ENCODE assay signal across 26 cellular contexts in genomic region chr11:2169001-2169370, GRCh38. TPM values are rescaled to one million over a fixed set of nuclear protein-coding genes. Genes with fewer than 3 reads are reported as not detected.
A peak's percentile ranks its signal among the peaks of the same experiment; 100 is the strongest.
DNase-seq lines count a peak whose midpoint lies in the region; ATAC-seq and TF ChIP-seq lines count a peak whose summit lies in the region.
"Had no signal": no experiment of that assay in that cellular context is flagged by ENCODE, and none has a peak within 500 bp of the region (broad histone marks: within the 10 kb centered on the region; RNA-seq: fewer than 3 reads in every experiment).

No MANE protein-coding gene starts in this region.

- peak overlapping the region; percentile 99 for H2AK5ac ChIP-seq in neuronal stem cell (ENCODE audit: low read depth, low read length)

- no peak for ATAC-seq in HCT116
- ATAC-seq: GM23338, T-helper 17 cell had no signal

- no peaks in the 10 kb centered on the region for H3K36me3 Mint-ChIP-seq in activated naive CD4-positive, alpha-beta T cell treated with anti-CD3 and anti-CD28 coated beads for 36 hours (ENCODE audit: low read depth)
- H3K36me3 Mint-ChIP-seq: CD8-positive, alpha-beta memory T cell had no signal

- peak overlapping the region; percentile 95 for H2BK15ac ChIP-seq in neuronal stem cell (ENCODE audit: low read length)

- H2AFZ ChIP-seq in HCT116 (ENCODE audit: low read depth, low read length, poor library complexity, severe bottlenecking) (no peak overlapping the region), neuronal stem cell (ENCODE audit: low read length) (no peak overlapping the region)
- H2AFZ ChIP-seq: GM23338 had no signal

- H3K9me3 ChIP-seq in BLaER1: no peaks in the 10 kb centered on the region
- H3K9me3 ChIP-seq in HCT116 (ENCODE audit: control insufficient read depth in 1 of 2, insufficient read depth in 1 of 2, low read depth in 1 of 2, low read length in 2 of 2): no peaks in the 10 kb centered on the region
- no peaks in the 10 kb centered on the region for H3K9me3 ChIP-seq in neuronal stem cell (replicated peaks in 1 of 2; ENCODE audit: control insufficient read depth in 2 of 2, insufficient read depth in 1 of 2, low read depth in 1 of 2, low read length in 2 of 2)
- H3K9me3 ChIP-seq: HAP-1 had no signal

- H3K18ac ChIP-seq in neuronal stem cell (ENCODE audit: low read length): peak overlapping the region; percentile 83

- RAD21 ChIA-PET in HCT116 (lab: Charles Lee; ENCODE audit: low non-redundant PET in 1 of 2, low total read pairs in 2 of 2, uncharacterized antibody in 2 of 2, unreplicated experiment in 2 of 2): interaction anchor here in 1 of 2 experiments (0.7 kb wide), 1 partner anchor 124 kb away, joined by 3 read pairs; no protein-coding TSS in a partner anchor

- H3K4me3 Mint-ChIP-seq in activated naive CD4-positive, alpha-beta T cell treated with anti-CD3 and anti-CD28 coated beads for 36 hours: no peak overlapping the region
- H3K4me3 Mint-ChIP-seq: CD8-positive, alpha-beta memory T cell; GM23338; T-helper 17 cell had no signal

- H4K20me1 ChIP-seq in BLaER1 (peaks cover 46% of the 10 kb centered on the region; the same call in 1 of the 2 replicates), HCT116 (ENCODE audit: insufficient read depth) (no peaks in the 10 kb centered on the region)

- no peak overlapping the region for H3K14ac ChIP-seq in neuronal stem cell (ENCODE audit: low read length)

- no peak overlapping the region for H3K27ac Mint-ChIP-seq in activated naive CD4-positive, alpha-beta T cell treated with anti-CD3 and anti-CD28 coated beads for 36 hours
- H3K27ac Mint-ChIP-seq: CD8-positive, alpha-beta memory T cell; GM23338; T-helper 17 cell had no signal

- BruUV-seq in HCT116 (replicated peaks; lab: Mats Ljungman, UMichigan): no TSS peak

- DNase-seq in HCT116 (ENCODE audit: low read depth, low spot score) (no peak), SW480 (ENCODE audit: low spot score) (peak; percentile 55), neuronal stem cell (ENCODE audit: low spot score) (no peak), cardiac septum (ENCODE audit: low spot score) (no peak), AG08396 (ENCODE audit: low spot score) (no peak)
- no peak for DNase-seq in activated naive CD4-positive, alpha-beta T cell treated with anti-CD3 and anti-CD28 coated beads for 36 hours
- DNase-seq: AML-193; CD8-positive, alpha-beta memory T cell; IMR-90; MM.1S; NCI-H1417; NCI-H1694; NCI-H2029 treated with DMSO at 0.1 percent for 48 hours; NCI-H526 treated with DMSO at 0.1 percent for 48 hours; RPMI8226; SHP77 treated with DMSO at 0.1 percent for 48 hours; SW 1271; T-helper 17 cell had no signal

- no peak overlapping the region for H3K23ac ChIP-seq in neuronal stem cell (ENCODE audit: low read depth, low read length, poor library complexity)

- no peak overlapping the region for H2BK5ac ChIP-seq in neuronal stem cell (ENCODE audit: low read length)

- no peaks in the 10 kb centered on the region for H3K27me3 Mint-ChIP-seq in activated naive CD4-positive, alpha-beta T cell treated with anti-CD3 and anti-CD28 coated beads for 36 hours (ENCODE audit: low read depth)
- H3K27me3 Mint-ChIP-seq: T-helper 17 cell had no signal

- no peak overlapping the region for H3K4me3 ChIP-seq in BLaER1
- no peak overlapping the region for H3K4me3 ChIP-seq in HCT116 (replicated peaks in 1 of 2; ENCODE audit: low read depth in 1 of 2, low read length in 2 of 2)
- no peak overlapping the region for H3K4me3 ChIP-seq in neuronal stem cell (ENCODE audit: low read length in 2 of 2)
- H3K4me3 ChIP-seq: GM23338, HAP-1 had no signal

- no peak for TF ChIP-seq POLR2A in HCT116 (IDR thresholded peaks at IDR 0.05; ENCODE audit: borderline replicate concordance, extremely low read depth, insufficient read depth, insufficient read length)

- TF ChIP-seq CTCF in HCT116 (IDR thresholded peaks at IDR 0.05 in 2 of 3, conservative IDR thresholded peaks at IDR 0.05 in 1 of 3; ENCODE audit: borderline replicate concordance in 1 of 3, insufficient read depth in 1 of 3, low read depth in 2 of 3, low read length in 2 of 3): no peak

- no peak overlapping the region for H2BK120ac ChIP-seq in neuronal stem cell (ENCODE audit: low read depth, low read length)

- no peak overlapping the region for H3K4ac ChIP-seq in neuronal stem cell (ENCODE audit: low read length)

- no peaks in the 10 kb centered on the region for H3K4me1 Mint-ChIP-seq in activated naive CD4-positive, alpha-beta T cell treated with anti-CD3 and anti-CD28 coated beads for 36 hours (ENCODE audit: low read depth)
- H3K4me1 Mint-ChIP-seq: CD8-positive, alpha-beta memory T cell; GM23338 had no signal

- no CpG with 5 or more reads among the region's 10 CpGs for WGBS in neuronal stem cell (ENCODE audit: extremely low coverage in 2 of 2, insufficient read length in 2 of 2, insufficient replicate concordance in 1 of 2), 2 donors

- H3K27ac ChIP-seq in BLaER1 (no peak overlapping the region), HCT116 (ENCODE audit: low read depth, low read length) (no peak overlapping the region), neuronal stem cell (replicated peaks; ENCODE audit: low read length) (no peak overlapping the region)
- H3K27ac ChIP-seq: C4-2B, KMS-11 had no signal

- POLR2A ChIA-PET in HCT116 (lab: Charles Lee): no interaction called here

- H3K36me3 ChIP-seq in BLaER1 (no peaks in the 10 kb centered on the region), HCT116 (ENCODE audit: control insufficient read depth in 1 of 2, insufficient read depth in 2 of 2, low read length in 2 of 2) (no peaks in the 10 kb centered on the region), neuronal stem cell (replicated peaks in 1 of 2; ENCODE audit: control insufficient read depth in 2 of 2, insufficient read depth in 2 of 2, low read length in 2 of 2) (no peaks in the 10 kb centered on the region)
- H3K36me3 ChIP-seq: HAP-1 had no signal

- TF ChIP-seq RAD21 in HCT116 (IDR thresholded peaks at IDR 0.05; ENCODE audit: low read depth): no peak

- intact Hi-C loops in HCT116 (cut with micrococcal nuclease) (no loop called here), cardiac septum (cut with DNase I) (no loop called here)
- intact Hi-C loops in activated naive CD4-positive, alpha-beta T cell treated with anti-CD3 and anti-CD28 coated beads for 36 hours (cut with micrococcal nuclease): no loop called here

- H3K4me2 ChIP-seq in BLaER1 (peak overlapping the region; percentile 37; the same call in 1 of the 2 replicates), HCT116 (ENCODE audit: low read length) (peak overlapping the region; percentile 47), neuronal stem cell (ENCODE audit: insufficient read depth, low read length, poor library complexity, severe bottlenecking) (no peak overlapping the region)
- H3K4me2 ChIP-seq: GM23338, KMS-11 had no signal

- H3K4me1 ChIP-seq in BLaER1: peaks cover 21% of the 10 kb centered on the region; the same call in 1 of the 2 replicates
- peaks cover 2 to 21% of the 10 kb centered on the region in 2 experiments; a peak in 3 of 4 replicates for H3K4me1 ChIP-seq in HCT116 (ENCODE audit: control insufficient read depth in 1 of 2, insufficient read depth in 2 of 2, low read length in 2 of 2)
- peaks cover 0 to 12% of the 10 kb centered on the region in 2 donors for H3K4me1 ChIP-seq in neuronal stem cell (ENCODE audit: control insufficient read depth in 2 of 2, insufficient read depth in 1 of 2, low read depth in 1 of 2, low read length in 2 of 2)
- H3K4me1 ChIP-seq: HAP-1 had no signal

- no peak overlapping the region for H2BK12ac ChIP-seq in neuronal stem cell (ENCODE audit: low read length)

- H3K9me2 ChIP-seq in HCT116 (ENCODE audit: insufficient read depth): no peaks in the 10 kb centered on the region

- H3K79me2 ChIP-seq in HCT116 (ENCODE audit: insufficient read depth, low read length): no peaks in the 10 kb centered on the region

- peaks cover 3% of the 10 kb centered on the region for H3K79me1 ChIP-seq in neuronal stem cell (ENCODE audit: low read depth, low read length)

- H3K9me3 Mint-ChIP-seq in activated naive CD4-positive, alpha-beta T cell treated with anti-CD3 and anti-CD28 coated beads for 36 hours: no peaks in the 10 kb centered on the region
- H3K9me3 Mint-ChIP-seq: CD8-positive, alpha-beta memory T cell; GM23338 had no signal

- H4K8ac ChIP-seq in neuronal stem cell (ENCODE audit: low read depth, low read length): no peak overlapping the region

- H3K9ac ChIP-seq in BLaER1 (no peak overlapping the region), HCT116 (ENCODE audit: low read length) (no peak overlapping the region), neuronal stem cell (ENCODE audit: low read depth, low read length, poor library complexity) (no peak overlapping the region)
- H3K9ac ChIP-seq: KMS-11 had no signal

- H4K91ac ChIP-seq in neuronal stem cell (ENCODE audit: low read depth, low read length, poor library complexity): no peak overlapping the region

- CTCF ChIA-PET in HCT116 (lab: Charles Lee): interaction anchor here (1.0 to 1.4 kb wide), 2 partner anchors 10 to 12 kb away, joined by 3 to 4 read pairs; no protein-coding TSS in a partner anchor
- CTCF ChIA-PET in activated naive CD4-positive, alpha-beta T cell treated with anti-CD3 and anti-CD28 coated beads for 36 hours (lab: Charles Lee): interaction anchor here (1.5 kb wide), 1 partner anchor 252 kb away, joined by 5 read pairs; no protein-coding TSS in a partner anchor

- peaks cover 69% of the 10 kb centered on the region for H3K27me3 ChIP-seq in BLaER1
- no peaks in the 10 kb centered on the region for H3K27me3 ChIP-seq in HCT116 (ENCODE audit: insufficient read depth, low read length)
- no peaks in the 10 kb centered on the region for H3K27me3 ChIP-seq in neuronal stem cell (ENCODE audit: control insufficient read depth in 3 of 3, insufficient read depth in 3 of 3, low read depth in 1 of 3, low read length in 3 of 3)

TF ChIP-seq in HCT116, 20 proteins besides CTCF, POLR2A, EP300 and RAD21 (continues in another document):
- no peak for TF ChIP-seq FOSL1 (IDR thresholded peaks at IDR 0.05; ENCODE audit: low read depth)

RNA-seq across cellular contexts. Expression of gene TH, which starts 2.6 kb away (rescaled TPM):
- total RNA-seq in HCT116 (2021; ENCODE audit: unreplicated experiment) (not detected), cardiac septum (not detected)
- 0.31 TPM in 1 of 2 replicates, not detected in the other for polyA plus RNA-seq in HCT116 (2012)
- polyA plus RNA-seq in neuronal stem cell (2013, experiment 1 of 2): 1.0 TPM
- polyA plus RNA-seq in neuronal stem cell (2013, experiment 2 of 2): 0.82 TPM
- total RNA-seq in activated naive CD4-positive, alpha-beta T cell treated with anti-CD3 and anti-CD28 coated beads for 36 hours: not detected
- total RNA-seq: CD8-positive, alpha-beta memory T cell; G401; GM23338; IMR-90; NCI-H460; T-helper 17 cell had no signal
- polyA plus RNA-seq: AG04450; CD8-positive, alpha-beta memory T cell had no signal

RNA-seq across cellular contexts. Expression of gene INS, which starts 8.0 kb away (rescaled TPM):
- 0.44 TPM for total RNA-seq in HCT116 (2021; ENCODE audit: unreplicated experiment)
- polyA plus RNA-seq in HCT116 (2012): not detected in 2 replicates
- not detected for polyA plus RNA-seq in neuronal stem cell (2013, experiment 1 of 2)
- polyA plus RNA-seq in neuronal stem cell (2013, experiment 2 of 2): not detected
- not detected for total RNA-seq in cardiac septum
- not detected for total RNA-seq in activated naive CD4-positive, alpha-beta T cell treated with anti-CD3 and anti-CD28 coated beads for 36 hours
- total RNA-seq: CD8-positive, alpha-beta memory T cell; G401; GM23338; IMR-90; NCI-H460; T-helper 17 cell had no signal
- polyA plus RNA-seq: AG04450; CD8-positive, alpha-beta memory T cell; GM23338; IMR-90 had no signal

RNA-seq across cellular contexts. Expression of gene IGF2, which starts 29.8 kb away (rescaled TPM):
- total RNA-seq in HCT116 (2021; ENCODE audit: unreplicated experiment): 17.9 TPM
- polyA plus RNA-seq in HCT116 (2012): 12.4 and 15.4 TPM in 2 replicates
- polyA plus RNA-seq in neuronal stem cell (2013, experiment 1 of 2): 11.8 TPM
- 11.0 TPM for polyA plus RNA-seq in neuronal stem cell (2013, experiment 2 of 2)
- total RNA-seq in cardiac septum: 87.7 TPM
- under 1 TPM; 0.21 to 0.37 TPM for total RNA-seq in activated naive CD4-positive, alpha-beta T cell treated with anti-CD3 and anti-CD28 coated beads for 36 hours
- total RNA-seq: G401 had no signal
- polyA plus RNA-seq: CD8-positive, alpha-beta memory T cell had no signal

Comparison
In these comparisons a context has a peak if more than half of its experiments do, and no peak if none do; other contexts are left out.
1. RNA of gene IGF2, which starts 29.8 kb away (total RNA-seq): 87.7 TPM in cardiac septum (single experiment) and 17.9 TPM in HCT116 (single experiment); 0.21 to 0.37 TPM in activated naive CD4-positive, alpha-beta T cell treated with anti-CD3 and anti-CD28 coated beads for 36 hours; every median in the first group is over 10 times any median in the second.